8 cellular contexts compared by ENCODE assay signal in genomic region chr1:168439451-168440375, GRCh38.
DNase-seq lines count a peak whose midpoint lies in the region; ATAC-seq and TF ChIP-seq lines count a peak whose summit lies in the region.

No MANE protein-coding gene starts in this region.

- H3K4me1 Mint-ChIP-seq in activated T-helper 2 cell treated with anti-CD3 and anti-CD28 coated beads, Interferon-gamma antibody, Interleukin-2, Interleukin-4, amounts not matched to agents 10 μg/mL and 5 μg/mL and 100 μg/mL, durations not matched to agents 14 hours and 24 hours and 36 hours (ENCODE audit: low read depth), result peaks cover 57% of the 10 kb centered on the region

- peaks cover 1% of the 10 kb centered on the region for H3K36me3 Mint-ChIP-seq in activated T-helper 2 cell treated with anti-CD3 and anti-CD28 coated beads, Interferon-gamma antibody, Interleukin-2, Interleukin-4, amounts not matched to agents 10 μg/mL and 5 μg/mL and 100 μg/mL, durations not matched to agents 14 hours and 24 hours and 36 hours (ENCODE audit: low read depth)

- ATAC-seq in GM21526 (IDR thresholded peaks at IDR 0.05; ENCODE audit: low FRiP score, unreplicated experiment) (peak; percentile 79), RWPE2 (ENCODE audit: low read depth) (peak; percentile 83), omental fat pad (ENCODE audit: low FRiP score) (peak; percentile 90)

- intact Hi-C loops in activated T-helper 2 cell treated with anti-CD3 and anti-CD28 coated beads, Interferon-gamma antibody, Interleukin-2, Interleukin-4, amounts not matched to agents 10 μg/mL and 5 μg/mL and 100 μg/mL, durations not matched to agents 14 hours and 24 hours and 36 hours (cut with micrococcal nuclease), result loop anchor here (1.0 to 5.0 kb wide), 7 partner anchors 27 to 928 kb away; partner anchors contain the start of genes BLZF1 and NME7
- intact Hi-C loops in testis (cut with DNase I; ENCODE audit: low total_unique reads), result loop anchor here (10.0 kb wide), 1 partner anchor 125 kb away; no protein-coding TSS in a partner anchor

- H3K9me3 Mint-ChIP-seq in activated T-helper 2 cell treated with anti-CD3 and anti-CD28 coated beads, Interferon-gamma antibody, Interleukin-2, Interleukin-4, amounts not matched to agents 10 μg/mL and 5 μg/mL and 100 μg/mL, durations not matched to agents 14 hours and 24 hours and 36 hours, result no peaks in the 10 kb centered on the region

- H3K4me3 Mint-ChIP-seq in activated T-helper 2 cell treated with anti-CD3 and anti-CD28 coated beads, Interferon-gamma antibody, Interleukin-2, Interleukin-4, amounts not matched to agents 10 μg/mL and 5 μg/mL and 100 μg/mL, durations not matched to agents 14 hours and 24 hours and 36 hours (ENCODE audit: low read depth), result peak overlapping the region; percentile 58

- H3K9me3 ChIP-seq in RWPE2 (ENCODE audit: severe bottlenecking) (no peaks in the 10 kb centered on the region), testis (no peaks in the 10 kb centered on the region)

- DNase-seq in DMS 273 (lab: John Stamatoyannopoulos, UW; ENCODE audit: unreplicated experiment) (peak; percentile 93), LHCN-M2 (ENCODE audit: low read depth) (peak; percentile 78), RWPE2 (ENCODE audit: low spot score) (no peak), fibroblast of villous mesenchyme (ENCODE audit: low read depth) (peak; percentile 87), omental fat pad (ENCODE audit: low spot score) (peak; percentile 56), testis (peak; percentile 94)
- DNase-seq in activated T-helper 2 cell treated with anti-CD3 and anti-CD28 coated beads, Interferon-gamma antibody, Interleukin-2, Interleukin-4, amounts not matched to agents 10 μg/mL and 5 μg/mL and 100 μg/mL, durations not matched to agents 14 hours and 24 hours and 36 hours (ENCODE audit: low spot score), result peak; percentile 79

- H3K4me3 ChIP-seq in RWPE2 (ENCODE audit: severe bottlenecking) (no peak overlapping the region), fibroblast of villous mesenchyme (ENCODE audit: low read depth, low read length) (peak overlapping the region; percentile 13), testis (peak overlapping the region in 1 of 2 donors; percentile 34)

- H3K27ac ChIP-seq in RWPE2 (ENCODE audit: poor library complexity, severe bottlenecking), result no peak overlapping the region
- H3K27ac ChIP-seq in testis, result peak overlapping the region in 1 of 2 donors; percentile 21

- H3K36me3 ChIP-seq in RWPE2 (ENCODE audit: low read depth) (no peaks in the 10 kb centered on the region), testis (ENCODE audit: low read depth, missing control alignments) (no peaks in the 10 kb centered on the region)

- no peaks in the 10 kb centered on the region for H3K4me1 ChIP-seq in RWPE2 (ENCODE audit: insufficient read depth, poor library complexity, severe bottlenecking)
- peaks cover 5% of the 10 kb centered on the region for H3K4me1 ChIP-seq in testis

- peak overlapping the region; percentile 65 for H3K27ac Mint-ChIP-seq in activated T-helper 2 cell treated with anti-CD3 and anti-CD28 coated beads, Interferon-gamma antibody, Interleukin-2, Interleukin-4, amounts not matched to agents 10 μg/mL and 5 μg/mL and 100 μg/mL, durations not matched to agents 14 hours and 24 hours and 36 hours

- TF ChIP-seq POLR2A in testis (IDR thresholded peaks at IDR 0.05), result no peak

- no peaks in the 10 kb centered on the region for H3K27me3 ChIP-seq in RWPE2 (ENCODE audit: insufficient read depth, poor library complexity, severe bottlenecking)
- H3K27me3 ChIP-seq in testis, result no peaks in the 10 kb centered on the region

- peak; percentile 79 for TF ChIP-seq CTCF in RWPE2 (IDR thresholded peaks at IDR 0.05; ENCODE audit: poor library complexity, severe bottlenecking)
- TF ChIP-seq CTCF in fibroblast of villous mesenchyme (IDR thresholded peaks at IDR 0.05; ENCODE audit: insufficient read depth, low read depth, low read length), result peak; percentile 91
- peak in 1 of 3 donors; percentile 4 for TF ChIP-seq CTCF in omental fat pad (IDR thresholded peaks at IDR 0.05)
- peak; percentile 75 to 89 (median 78) for TF ChIP-seq CTCF in testis (IDR thresholded peaks at IDR 0.05)

- H3K27me3 Mint-ChIP-seq in activated T-helper 2 cell treated with anti-CD3 and anti-CD28 coated beads, Interferon-gamma antibody, Interleukin-2, Interleukin-4, amounts not matched to agents 10 μg/mL and 5 μg/mL and 100 μg/mL, durations not matched to agents 14 hours and 24 hours and 36 hours (ENCODE audit: low read depth), result no peaks in the 10 kb centered on the region

- 14 to 20% methylated on average over 13 to 20 of the region's 20 CpGs for WGBS in testis, 2 donors
